Comparison of ENCODE assay signal across 2 cellular contexts in genomic region chr2:135935914-135936313, GRCh38.
TF ChIP-seq lines count a peak whose summit lies in the region.

No MANE protein-coding gene starts in this region.

TF ChIP-seq in HepG2, 621 proteins besides CTCF, POLR2A, EP300 and RAD21:
- TF ChIP-seq BCL3 (CRISPR knock-in tag; IDR thresholded peaks at IDR 0.05) (no peak), ZNF350 (CRISPR knock-in tag; IDR thresholded peaks at IDR 0.05; ENCODE audit: borderline replicate concordance, low read depth) (no peak), ZMYM3 (CRISPR knock-in tag; IDR thresholded peaks at IDR 0.05) (no peak), SMYD3 (CRISPR knock-in tag; IDR thresholded peaks at IDR 0.05) (no peak), NKX3-1 (CRISPR knock-in tag; IDR thresholded peaks at IDR 0.05) (no peak)

TF ChIP-seq in GM23338, 12 proteins besides CTCF, POLR2A, EP300 and RAD21:
- TF ChIP-seq POLR2AphosphoS5 (IDR thresholded peaks at IDR 0.05; ENCODE audit: low read depth) (no peak), CREB1 (CRISPR knock-in tag; IDR thresholded peaks at IDR 0.05; ENCODE audit: low read depth) (no peak), ZNF462 (CRISPR knock-in tag; IDR thresholded peaks at IDR 0.05) (no peak), ZNF331 (CRISPR knock-in tag; IDR thresholded peaks at IDR 0.05; ENCODE audit: low read depth) (no peak), ZNF114 (CRISPR knock-in tag; IDR thresholded peaks at IDR 0.05) (no peak), STAT1 (IDR thresholded peaks at IDR 0.05; ENCODE audit: unreplicated experiment) (no peak), REST (IDR thresholded peaks at IDR 0.05; ENCODE audit: unreplicated experiment) (no peak)
